ENCODE assay signal across 12 cellular contexts in genomic region chr2:30266705-30267104, GRCh38. TPM values are rescaled to one million over a fixed set of nuclear protein-coding genes. Genes with fewer than 3 reads are reported as not detected.
DNase-seq lines count a peak whose midpoint lies in the region; ATAC-seq lines count a peak whose summit lies in the region.
"Had no signal": no experiment of that assay in that cellular context is flagged by ENCODE, and none has a peak within 500 bp of the region (broad histone marks: within the 10 kb centered on the region; RNA-seq: fewer than 3 reads in every experiment).

No MANE protein-coding gene starts in this region.

- H3K4me1 Mint-ChIP-seq in activated naive CD4-positive, alpha-beta T cell treated with anti-CD3 and anti-CD28 coated beads, Interleukin-2, amount 50 U/mL, for 24 hours: peaks cover 85% of the 10 kb centered on the region
- peaks cover 82% of the 10 kb centered on the region for H3K4me1 Mint-ChIP-seq in activated T-helper 1 cell treated with anti-CD3 and anti-CD28 coated beads, Interleukin-12 subunit alpha, Interleukin-12 subunit beta, Interleukin-2, Interleukin-4 antibody, amounts not matched to agents 30 ng/mL and 10 ng/mL and 1 ng/mL, durations not matched to agents 14 hours and 24 hours and 36 hours (ENCODE audit: low read depth)
- H3K4me1 Mint-ChIP-seq in memory B cell: peaks cover 51% of the 10 kb centered on the region

- peaks cover 4% of the 10 kb centered on the region for H3K9me3 Mint-ChIP-seq in activated naive CD4-positive, alpha-beta T cell treated with anti-CD3 and anti-CD28 coated beads, Interleukin-2, amount 50 U/mL, for 24 hours
- H3K9me3 Mint-ChIP-seq in activated T-helper 1 cell treated with anti-CD3 and anti-CD28 coated beads, Interleukin-12 subunit alpha, Interleukin-12 subunit beta, Interleukin-2, Interleukin-4 antibody, amounts not matched to agents 30 ng/mL and 10 ng/mL and 1 ng/mL, durations not matched to agents 14 hours and 24 hours and 36 hours: peaks cover 14% of the 10 kb centered on the region
- H3K9me3 Mint-ChIP-seq in memory B cell: peaks cover 5% of the 10 kb centered on the region

- DNase-seq in activated naive CD4-positive, alpha-beta T cell (lab: John Stamatoyannopoulos, UW): no peak
- DNase-seq in activated T-helper 1 cell treated with anti-CD3 and anti-CD28 coated beads, Interleukin-12 subunit alpha, Interleukin-12 subunit beta, Interleukin-2, Interleukin-4 antibody, amounts not matched to agents 30 ng/mL and 10 ng/mL and 1 ng/mL, durations not matched to agents 14 hours and 24 hours and 36 hours (ENCODE audit: low spot score): no peak
- no peak for DNase-seq in memory B cell (ENCODE audit: low spot score in 2 of 2)
- DNase-seq in NOMO-1 (lab: John Stamatoyannopoulos, UW; ENCODE audit: unreplicated experiment in 2 of 2): no peak
- no peak for DNase-seq in NCI-H128 (lab: John Stamatoyannopoulos, UW; ENCODE audit: unreplicated experiment)
- DNase-seq in DMS79 (lab: John Stamatoyannopoulos, UW): no peak
- no peak for DNase-seq in middle frontal gyrus (ENCODE audit: extremely low spot score, low spot score)
- DNase-seq: EL, NCI-H1048, NCI-H345 had no signal

- ATAC-seq in memory B cell (ENCODE audit: low read depth): no peak

- H3K27me3 Mint-ChIP-seq in activated naive CD4-positive, alpha-beta T cell treated with anti-CD3 and anti-CD28 coated beads, Interleukin-2, amount 50 U/mL, for 24 hours: no peaks in the 10 kb centered on the region
- H3K27me3 Mint-ChIP-seq in activated T-helper 1 cell treated with anti-CD3 and anti-CD28 coated beads, Interleukin-12 subunit alpha, Interleukin-12 subunit beta, Interleukin-2, Interleukin-4 antibody, amounts not matched to agents 30 ng/mL and 10 ng/mL and 1 ng/mL, durations not matched to agents 14 hours and 24 hours and 36 hours (ENCODE audit: insufficient read depth): no peaks in the 10 kb centered on the region
- H3K27me3 Mint-ChIP-seq in memory B cell: no peaks in the 10 kb centered on the region

- H3K27ac Mint-ChIP-seq in activated naive CD4-positive, alpha-beta T cell treated with anti-CD3 and anti-CD28 coated beads, Interleukin-2, amount 50 U/mL, for 24 hours: peak overlapping the region; percentile 87
- H3K27ac Mint-ChIP-seq in activated T-helper 1 cell treated with anti-CD3 and anti-CD28 coated beads, Interleukin-12 subunit alpha, Interleukin-12 subunit beta, Interleukin-2, Interleukin-4 antibody, amounts not matched to agents 30 ng/mL and 10 ng/mL and 1 ng/mL, durations not matched to agents 14 hours and 24 hours and 36 hours: peak overlapping the region; percentile 97
- H3K27ac Mint-ChIP-seq in memory B cell: peak overlapping the region; percentile 58

- H3K36me3 Mint-ChIP-seq in activated naive CD4-positive, alpha-beta T cell treated with anti-CD3 and anti-CD28 coated beads, Interleukin-2, amount 50 U/mL, for 24 hours: peaks cover 4% of the 10 kb centered on the region
- H3K36me3 Mint-ChIP-seq in activated T-helper 1 cell treated with anti-CD3 and anti-CD28 coated beads, Interleukin-12 subunit alpha, Interleukin-12 subunit beta, Interleukin-2, Interleukin-4 antibody, amounts not matched to agents 30 ng/mL and 10 ng/mL and 1 ng/mL, durations not matched to agents 14 hours and 24 hours and 36 hours (ENCODE audit: low read depth): peaks cover 26% of the 10 kb centered on the region
- peaks cover 9% of the 10 kb centered on the region for H3K36me3 Mint-ChIP-seq in memory B cell

- intact Hi-C loops in activated T-helper 1 cell treated with anti-CD3 and anti-CD28 coated beads, Interleukin-12 subunit alpha, Interleukin-12 subunit beta, Interleukin-2, Interleukin-4 antibody, amounts not matched to agents 30 ng/mL and 10 ng/mL and 1 ng/mL, durations not matched to agents 14 hours and 24 hours and 36 hours (cut with micrococcal nuclease): loop anchor here (1.0 to 2.0 kb wide), 9 partner anchors 10 to 156 kb away; no protein-coding TSS in a partner anchor

- H3K4me3 Mint-ChIP-seq in activated naive CD4-positive, alpha-beta T cell treated with anti-CD3 and anti-CD28 coated beads, Interleukin-2, amount 50 U/mL, for 24 hours: peak overlapping the region; percentile 71
- H3K4me3 Mint-ChIP-seq in activated T-helper 1 cell treated with anti-CD3 and anti-CD28 coated beads, Interleukin-12 subunit alpha, Interleukin-12 subunit beta, Interleukin-2, Interleukin-4 antibody, amounts not matched to agents 30 ng/mL and 10 ng/mL and 1 ng/mL, durations not matched to agents 14 hours and 24 hours and 36 hours: peak overlapping the region; percentile 84
- H3K4me3 Mint-ChIP-seq in memory B cell: peak overlapping the region; percentile 49
- H3K4me3 Mint-ChIP-seq: H9 had no signal

RNA-seq across cellular contexts. Expression of gene LBH, which starts 35.4 kb away (rescaled TPM):
- 306 and 313 TPM in 2 replicates for total RNA-seq in activated T-helper 1 cell treated with anti-CD3 and anti-CD28 coated beads, Interleukin-12 subunit alpha, Interleukin-12 subunit beta, Interleukin-2, Interleukin-4 antibody, amounts not matched to agents 30 ng/mL and 10 ng/mL and 1 ng/mL, durations not matched to agents 14 hours and 24 hours and 36 hours
